Comparison of ENCODE assay signal across 19 cellular contexts in genomic region chr17:61353615-61354014, GRCh38. TPM values are rescaled to one million over a fixed set of nuclear protein-coding genes. Genes with fewer than 3 reads are reported as not detected.
"Had no signal": no experiment of that assay in that cellular context is flagged by ENCODE, and none has a peak within 500 bp of the region (broad histone marks: within the 10 kb centered on the region; RNA-seq: fewer than 3 reads in every experiment).

No MANE protein-coding gene starts in this region.

- H3K4me3 ChIP-seq: coronary artery, ovary had no signal

- H3K27me3 ChIP-seq: ovary had no signal

- H3K27me3 Mint-ChIP-seq: activated B cell treated with CpG ODN at 0.5 μM for 24 hours; activated CD8-positive, alpha-beta T cell treated with anti-CD3 and anti-CD28 coated beads for 36 hours; activated naive CD8-positive, alpha-beta T cell treated with anti-CD3 and anti-CD28 coated beads, Interleukin-2, amount 10 ng/mL, durations not matched to agents 7 days and 5 days; activated T-helper 17 cell treated with anti-CD3 and anti-CD28 coated beads, Interleukin-2, amount 50 U/mL, for 72 hours; memory B cell; stimulated activated naive B cell treated with anti-CD40 and anti-IgM and Interleukin-4, amounts not matched to agents 10 μg/mL and 1 μg/mL and 100 μg/mL, for 72 hours had no signal

- H3K36me3 ChIP-seq: ovary had no signal

- H3K36me3 Mint-ChIP-seq: activated naive CD8-positive, alpha-beta T cell treated with anti-CD3 and anti-CD28 coated beads, Interleukin-2, amount 10 ng/mL, durations not matched to agents 7 days and 5 days; brain; memory B cell; stimulated activated naive B cell treated with anti-CD40 and anti-IgM and Interleukin-4, amounts not matched to agents 10 μg/mL and 1 μg/mL and 100 μg/mL, for 72 hours had no signal

- H3K27ac ChIP-seq: coronary artery, ovary had no signal

- DNase-seq: activated B cell treated with CpG ODN at 0.5 μM for 24 hours; activated CD4-positive, alpha-beta T cell treated with anti-CD3 and anti-CD28 coated beads for 4 hours; activated CD8-positive, alpha-beta T cell treated with anti-CD3 and anti-CD28 coated beads for 36 hours; activated naive CD4-positive, alpha-beta T cell; activated naive CD8-positive, alpha-beta T cell treated with anti-CD3 and anti-CD28 coated beads, Interleukin-2, amount 10 ng/mL, durations not matched to agents 7 days and 5 days; activated T-cell treated with anti-CD3 and anti-CD28 coated beads, Interleukin-2, amount 50 U/mL, for 1 hour; amygdala; erythroblast; ovary; stimulated activated CD4-positive, alpha-beta T cell treated with anti-CD3 and anti-CD28 coated beads, Interleukin-4, amount 100 ng/mL, for 4 hours; stimulated activated naive B cell treated with anti-CD40 and anti-IgM and Interleukin-4, amounts not matched to agents 10 μg/mL and 1 μg/mL and 100 μg/mL, for 72 hours; T-helper 1 cell; T-helper 9 cell had no signal

- H3K4me1 Mint-ChIP-seq: activated B cell treated with CpG ODN at 0.5 μM for 24 hours; activated T-helper 17 cell treated with anti-CD3 and anti-CD28 coated beads, Interleukin-2, amount 50 U/mL, for 72 hours; memory B cell; stimulated activated naive B cell treated with anti-CD40 and anti-IgM and Interleukin-4, amounts not matched to agents 10 μg/mL and 1 μg/mL and 100 μg/mL, for 72 hours had no signal

- H3K9me3 Mint-ChIP-seq: activated B cell treated with CpG ODN at 0.5 μM for 24 hours; activated CD8-positive, alpha-beta T cell treated with anti-CD3 and anti-CD28 coated beads for 36 hours; activated naive CD8-positive, alpha-beta T cell treated with anti-CD3 and anti-CD28 coated beads, Interleukin-2, amount 10 ng/mL, durations not matched to agents 7 days and 5 days; activated T-helper 17 cell treated with anti-CD3 and anti-CD28 coated beads, Interleukin-2, amount 50 U/mL, for 72 hours; brain; memory B cell; stimulated activated naive B cell treated with anti-CD40 and anti-IgM and Interleukin-4, amounts not matched to agents 10 μg/mL and 1 μg/mL and 100 μg/mL, for 72 hours had no signal

- H3K27ac Mint-ChIP-seq: activated B cell treated with CpG ODN at 0.5 μM for 24 hours; activated CD8-positive, alpha-beta T cell treated with anti-CD3 and anti-CD28 coated beads for 36 hours; activated naive CD8-positive, alpha-beta T cell treated with anti-CD3 and anti-CD28 coated beads, Interleukin-2, amount 10 ng/mL, durations not matched to agents 7 days and 5 days; activated T-helper 17 cell treated with anti-CD3 and anti-CD28 coated beads, Interleukin-2, amount 50 U/mL, for 72 hours; memory B cell; stimulated activated naive B cell treated with anti-CD40 and anti-IgM and Interleukin-4, amounts not matched to agents 10 μg/mL and 1 μg/mL and 100 μg/mL, for 72 hours had no signal

- H3K9me3 ChIP-seq: ovary had no signal

- ATAC-seq: activated CD8-positive, alpha-beta T cell treated with anti-CD3 and anti-CD28 coated beads for 36 hours; activated T-helper 17 cell treated with anti-CD3 and anti-CD28 coated beads, Interleukin-2, amount 50 U/mL, for 72 hours; sciatic nerve; stimulated activated naive B cell treated with anti-CD40 and anti-IgM and Interleukin-4, amounts not matched to agents 10 μg/mL and 1 μg/mL and 100 μg/mL, for 72 hours had no signal

- H3K4me3 Mint-ChIP-seq: activated B cell treated with CpG ODN at 0.5 μM for 24 hours; activated CD8-positive, alpha-beta T cell treated with anti-CD3 and anti-CD28 coated beads for 36 hours; activated naive CD8-positive, alpha-beta T cell treated with anti-CD3 and anti-CD28 coated beads, Interleukin-2, amount 10 ng/mL, durations not matched to agents 7 days and 5 days; activated T-helper 17 cell treated with anti-CD3 and anti-CD28 coated beads, Interleukin-2, amount 50 U/mL, for 72 hours; brain; memory B cell; stimulated activated naive B cell treated with anti-CD40 and anti-IgM and Interleukin-4, amounts not matched to agents 10 μg/mL and 1 μg/mL and 100 μg/mL, for 72 hours had no signal

RNA-seq across cellular contexts. Expression of gene TBX2, which starts 46.0 kb away (rescaled TPM):
- total RNA-seq: activated B cell treated with CpG ODN at 0.5 μM for 24 hours; activated CD8-positive, alpha-beta T cell treated with anti-CD3 and anti-CD28 coated beads for 36 hours; activated naive CD8-positive, alpha-beta T cell treated with anti-CD3 and anti-CD28 coated beads, Interleukin-2, amount 10 ng/mL, durations not matched to agents 7 days and 5 days; activated T-helper 17 cell treated with anti-CD3 and anti-CD28 coated beads, Interleukin-2, amount 50 U/mL, for 72 hours; pulmonary artery endothelial cell had no signal
